In the genomic region with DNA sequence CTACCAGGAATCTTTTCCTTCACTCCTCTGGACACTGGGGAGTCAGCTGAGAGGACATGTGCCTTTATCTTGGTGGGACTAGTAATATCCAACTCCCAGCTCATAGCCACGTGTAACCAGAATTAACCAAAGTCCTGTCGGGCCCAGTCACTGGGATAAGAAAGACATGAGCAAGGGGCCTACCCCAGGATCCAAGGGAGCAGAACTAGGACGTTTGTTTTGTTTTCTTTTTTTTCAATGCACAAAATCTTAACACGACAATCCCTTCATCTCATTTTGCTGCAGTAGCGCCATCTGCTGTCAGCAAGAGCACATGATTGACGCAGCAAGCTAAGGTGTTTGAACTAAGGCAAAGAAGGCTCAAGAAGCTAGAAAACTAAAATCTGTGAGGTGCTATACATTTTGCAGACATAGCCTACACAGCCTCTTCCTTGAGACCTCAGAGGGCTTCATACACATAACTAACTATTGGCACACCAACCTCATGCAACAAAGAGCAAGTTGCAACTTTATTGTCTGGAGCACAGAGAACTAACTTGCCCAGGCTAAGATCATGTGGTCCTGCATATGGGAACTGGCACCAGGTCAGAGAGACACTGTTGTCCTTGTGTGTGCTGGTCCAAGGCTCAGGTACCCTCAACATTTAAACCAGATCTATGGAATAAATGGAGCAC, we compare ENCODE assay signal across 2 cellular contexts.
TF ChIP-seq lines count a peak whose summit lies in the region.

No MANE protein-coding gene starts in this region.

TF ChIP-seq in IMR-90, 13 proteins besides CTCF, POLR2A, EP300 and RAD21:
- TF ChIP-seq MXI1 (IDR thresholded peaks at IDR 0.05; ENCODE audit: borderline replicate concordance, low read depth, low read length): no peak
- TF ChIP-seq MAZ (IDR thresholded peaks at IDR 0.05; ENCODE audit: borderline replicate concordance, low read depth, low read length): no peak
- peak; percentile 98 for TF ChIP-seq SMC3 (IDR thresholded peaks at IDR 0.05; ENCODE audit: low read depth, low read length)
- 0 out of 2 replicates have a peak, but pooled peaks have one; percentile 12 for TF ChIP-seq MAFK (IDR thresholded peaks at IDR 0.05; ENCODE audit: low read depth, low read length)
- TF ChIP-seq, protein P1, sequence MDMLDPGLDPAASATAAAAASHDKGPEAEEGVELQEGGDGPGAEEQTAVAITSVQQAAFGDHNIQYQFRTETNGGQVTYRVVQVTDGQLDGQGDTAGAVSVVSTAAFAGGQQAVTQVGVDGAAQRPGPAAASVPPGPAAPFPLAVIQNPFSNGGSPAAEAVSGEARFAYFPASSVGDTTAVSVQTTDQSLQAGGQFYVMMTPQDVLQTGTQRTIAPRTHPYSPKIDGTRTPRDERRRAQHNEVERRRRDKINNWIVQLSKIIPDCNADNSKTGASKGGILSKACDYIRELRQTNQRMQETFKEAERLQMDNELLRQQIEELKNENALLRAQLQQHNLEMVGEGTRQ (IDR thresholded peaks at IDR 0.05; ENCODE audit: low read depth, low read length): 0 out of 2 replicates have a peak, but pooled peaks have one; percentile 2

TF ChIP-seq in SK-N-SH, 30 proteins besides CTCF, POLR2A, EP300 and RAD21:
- TF ChIP-seq, protein P2, sequence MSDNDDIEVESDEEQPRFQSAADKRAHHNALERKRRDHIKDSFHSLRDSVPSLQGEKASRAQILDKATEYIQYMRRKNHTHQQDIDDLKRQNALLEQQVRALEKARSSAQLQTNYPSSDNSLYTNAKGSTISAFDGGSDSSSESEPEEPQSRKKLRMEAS (IDR thresholded peaks at IDR 0.05; ENCODE audit: low read depth): no peak
- no peak for TF ChIP-seq CHD2 (IDR thresholded peaks at IDR 0.05; ENCODE audit: low read length, partially characterized antibody)
- TF ChIP-seq SMC3 (IDR thresholded peaks at IDR 0.05; ENCODE audit: low read depth, low read length): peak; percentile 86
- TF ChIP-seq, protein P1 (IDR thresholded peaks at IDR 0.05; ENCODE audit: borderline replicate concordance, low read depth, low read length): 0 out of 2 replicates have a peak, but pooled peaks have one; percentile 10
- TF ChIP-seq, protein P3, sequence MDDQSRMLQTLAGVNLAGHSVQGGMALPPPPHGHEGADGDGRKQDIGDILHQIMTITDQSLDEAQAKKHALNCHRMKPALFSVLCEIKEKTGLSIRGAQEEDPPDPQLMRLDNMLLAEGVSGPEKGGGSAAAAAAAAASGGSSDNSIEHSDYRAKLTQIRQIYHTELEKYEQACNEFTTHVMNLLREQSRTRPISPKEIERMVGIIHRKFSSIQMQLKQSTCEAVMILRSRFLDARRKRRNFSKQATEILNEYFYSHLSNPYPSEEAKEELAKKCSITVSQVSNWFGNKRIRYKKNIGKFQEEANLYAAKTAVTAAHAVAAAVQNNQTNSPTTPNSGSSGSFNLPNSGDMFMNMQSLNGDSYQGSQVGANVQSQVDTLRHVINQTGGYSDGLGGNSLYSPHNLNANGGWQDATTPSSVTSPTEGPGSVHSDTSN (IDR thresholded peaks at IDR 0.05): peak; percentile 53
- no peak for TF ChIP-seq MEF2A (IDR thresholded peaks at IDR 0.05; ENCODE audit: borderline replicate concordance, low read depth)
- peak; percentile 30; the same call in 1 of the 2 replicates for TF ChIP-seq MXI1 (IDR thresholded peaks at IDR 0.05; ENCODE audit: low read depth, low read length)
- TF ChIP-seq, protein P4, sequence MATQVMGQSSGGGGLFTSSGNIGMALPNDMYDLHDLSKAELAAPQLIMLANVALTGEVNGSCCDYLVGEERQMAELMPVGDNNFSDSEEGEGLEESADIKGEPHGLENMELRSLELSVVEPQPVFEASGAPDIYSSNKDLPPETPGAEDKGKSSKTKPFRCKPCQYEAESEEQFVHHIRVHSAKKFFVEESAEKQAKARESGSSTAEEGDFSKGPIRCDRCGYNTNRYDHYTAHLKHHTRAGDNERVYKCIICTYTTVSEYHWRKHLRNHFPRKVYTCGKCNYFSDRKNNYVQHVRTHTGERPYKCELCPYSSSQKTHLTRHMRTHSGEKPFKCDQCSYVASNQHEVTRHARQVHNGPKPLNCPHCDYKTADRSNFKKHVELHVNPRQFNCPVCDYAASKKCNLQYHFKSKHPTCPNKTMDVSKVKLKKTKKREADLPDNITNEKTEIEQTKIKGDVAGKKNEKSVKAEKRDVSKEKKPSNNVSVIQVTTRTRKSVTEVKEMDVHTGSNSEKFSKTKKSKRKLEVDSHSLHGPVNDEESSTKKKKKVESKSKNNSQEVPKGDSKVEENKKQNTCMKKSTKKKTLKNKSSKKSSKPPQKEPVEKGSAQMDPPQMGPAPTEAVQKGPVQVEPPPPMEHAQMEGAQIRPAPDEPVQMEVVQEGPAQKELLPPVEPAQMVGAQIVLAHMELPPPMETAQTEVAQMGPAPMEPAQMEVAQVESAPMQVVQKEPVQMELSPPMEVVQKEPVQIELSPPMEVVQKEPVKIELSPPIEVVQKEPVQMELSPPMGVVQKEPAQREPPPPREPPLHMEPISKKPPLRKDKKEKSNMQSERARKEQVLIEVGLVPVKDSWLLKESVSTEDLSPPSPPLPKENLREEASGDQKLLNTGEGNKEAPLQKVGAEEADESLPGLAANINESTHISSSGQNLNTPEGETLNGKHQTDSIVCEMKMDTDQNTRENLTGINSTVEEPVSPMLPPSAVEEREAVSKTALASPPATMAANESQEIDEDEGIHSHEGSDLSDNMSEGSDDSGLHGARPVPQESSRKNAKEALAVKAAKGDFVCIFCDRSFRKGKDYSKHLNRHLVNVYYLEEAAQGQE (IDR thresholded peaks at IDR 0.05; ENCODE audit: low read depth, low read length): 0 out of 2 replicates have a peak, but pooled peaks have one; percentile 8
